27 cellular contexts compared by ENCODE assay signal in genomic region chr4:113042502-113042901, GRCh38. TPM values are rescaled to one million over a fixed set of nuclear protein-coding genes. Genes with fewer than 3 reads are reported as not detected.
"Had no signal": no experiment of that assay in that cellular context is flagged by ENCODE, and none has a peak within 500 bp of the region (broad histone marks: within the 10 kb centered on the region; RNA-seq: fewer than 3 reads in every experiment).

No MANE protein-coding gene starts in this region.

- H3K4me1 Mint-ChIP-seq: memory B cell; naive B cell; neural progenitor cell; stimulated activated naive B cell treated with anti-CD40 and anti-IgM and Interleukin-4, amounts not matched to agents 10 μg/mL and 1 μg/mL and 100 μg/mL, for 72 hours had no signal

- H3K4me3 Mint-ChIP-seq: dendritic cell treated with granulocyte-macrophage colony-stimulating factor and Interleukin-4, amounts not matched to agents 40 ng/mL and 50 ng/mL, for 4 days; memory B cell; naive B cell; natural killer cell treated with Interleukin-12 subunit alpha and Interleukin-12 subunit beta and Interleukin-15 and Interleukin-18, amount 100 ng/mL, for 72 hours; neural progenitor cell; stimulated activated naive B cell treated with anti-CD40 and anti-IgM and Interleukin-4, amounts not matched to agents 10 μg/mL and 1 μg/mL and 100 μg/mL, for 72 hours; stimulated activated naive CD8-positive, alpha-beta T cell treated with anti-CD3 and anti-CD28 coated beads, Interleukin-15, Interleukin-2, amounts not matched to agents 100 ng/mL and 50 ng/mL, for 24 hours had no signal

- H3K9ac ChIP-seq: neural progenitor cell, parathyroid adenoma had no signal

- H3K27ac ChIP-seq: esophagus muscularis mucosa, foreskin keratinocyte, gastroesophageal sphincter, heart right ventricle, neural progenitor cell, parathyroid adenoma, right lobe of liver, thoracic aorta, tibial nerve, upper lobe of right lung, vagina had no signal

- H3K9me3 ChIP-seq: right lobe of liver, upper lobe of right lung, vagina had no signal

- H3K27me3 ChIP-seq: esophagus muscularis mucosa, foreskin keratinocyte, gastroesophageal sphincter, heart right ventricle, neural progenitor cell, right lobe of liver, tibial nerve, upper lobe of right lung, vagina had no signal

- H3K27me3 Mint-ChIP-seq: dendritic cell treated with granulocyte-macrophage colony-stimulating factor and Interleukin-4, amounts not matched to agents 40 ng/mL and 50 ng/mL, for 4 days; memory B cell; natural killer cell treated with Interleukin-12 subunit alpha and Interleukin-12 subunit beta and Interleukin-15 and Interleukin-18, amount 100 ng/mL, for 72 hours; progenitor cell of endocrine pancreas; stimulated activated naive B cell treated with anti-CD40 and anti-IgM and Interleukin-4, amounts not matched to agents 10 μg/mL and 1 μg/mL and 100 μg/mL, for 72 hours; stimulated activated naive CD8-positive, alpha-beta T cell treated with anti-CD3 and anti-CD28 coated beads, Interleukin-15, Interleukin-2, amounts not matched to agents 100 ng/mL and 50 ng/mL, for 24 hours had no signal

- H3K4me2 ChIP-seq: neural progenitor cell had no signal

- H3K9me3 Mint-ChIP-seq: stimulated activated naive CD8-positive, alpha-beta T cell treated with anti-CD3 and anti-CD28 coated beads, Interleukin-15, Interleukin-2, amounts not matched to agents 100 ng/mL and 50 ng/mL, for 24 hours had no signal

- H3K4me1 ChIP-seq: foreskin keratinocyte, gastroesophageal sphincter, parathyroid adenoma, right lobe of liver, tibial nerve, upper lobe of right lung, vagina had no signal

- H2AFZ ChIP-seq: neural progenitor cell, parathyroid adenoma had no signal

- DNase-seq: effector CD8-positive, alpha-beta T cell; foreskin keratinocyte; heart right ventricle; hippocampal formation; left cardiac atrium; left ventricle myocardium superior; naive B cell; right lobe of liver; small intestine; stimulated activated CD4-positive, alpha-beta T cell treated with anti-CD3 and anti-CD28 coated beads, Interleukin-15, amount 100 ng/mL, for 24 hours; stimulated activated CD4-positive, alpha-beta T cell treated with anti-CD3 and anti-CD28 coated beads, Interleukin-2, amount 100 ng/mL, for 48 hours; stimulated activated naive B cell treated with anti-CD40 and anti-IgM and Interleukin-4, amounts not matched to agents 10 μg/mL and 1 μg/mL and 100 μg/mL, for 72 hours; upper lobe of right lung had no signal

- ATAC-seq: foreskin keratinocyte; gastroesophageal sphincter; heart right ventricle; left cardiac atrium; left ventricle myocardium superior; natural killer cell treated with Interleukin-12 subunit alpha and Interleukin-12 subunit beta and Interleukin-15 and Interleukin-18, amount 100 ng/mL, for 72 hours; stimulated activated naive B cell treated with anti-CD40 and anti-IgM and Interleukin-4, amounts not matched to agents 10 μg/mL and 1 μg/mL and 100 μg/mL, for 72 hours; upper lobe of right lung had no signal

- H3K4me3 ChIP-seq: esophagus muscularis mucosa, gastroesophageal sphincter, heart right ventricle, lung, neural progenitor cell, right lobe of liver, thoracic aorta, tibial nerve, upper lobe of right lung, vagina had no signal

- H3K27ac Mint-ChIP-seq: dendritic cell treated with granulocyte-macrophage colony-stimulating factor and Interleukin-4, amounts not matched to agents 40 ng/mL and 50 ng/mL, for 4 days; memory B cell; naive B cell; natural killer cell treated with Interleukin-12 subunit alpha and Interleukin-12 subunit beta and Interleukin-15 and Interleukin-18, amount 100 ng/mL, for 72 hours; neural progenitor cell; progenitor cell of endocrine pancreas; stimulated activated naive B cell treated with anti-CD40 and anti-IgM and Interleukin-4, amounts not matched to agents 10 μg/mL and 1 μg/mL and 100 μg/mL, for 72 hours; stimulated activated naive CD8-positive, alpha-beta T cell treated with anti-CD3 and anti-CD28 coated beads, Interleukin-15, Interleukin-2, amounts not matched to agents 100 ng/mL and 50 ng/mL, for 24 hours had no signal

- H3K79me2 ChIP-seq: parathyroid adenoma had no signal

- H3K36me3 Mint-ChIP-seq: memory B cell; naive B cell; natural killer cell treated with Interleukin-12 subunit alpha and Interleukin-12 subunit beta and Interleukin-15 and Interleukin-18, amount 100 ng/mL, for 72 hours; stimulated activated naive B cell treated with anti-CD40 and anti-IgM and Interleukin-4, amounts not matched to agents 10 μg/mL and 1 μg/mL and 100 μg/mL, for 72 hours had no signal

- H3K36me3 ChIP-seq: esophagus muscularis mucosa, gastroesophageal sphincter, heart right ventricle, neural progenitor cell, right lobe of liver, thoracic aorta, upper lobe of right lung, vagina had no signal

RNA-seq across cellular contexts. Expression of gene ANK2, which starts 7.0 kb away (rescaled TPM):
- total RNA-seq: endothelial cell of umbilical vein had no signal
